8 cellular contexts compared by ENCODE assay signal in genomic region chr12:32896438-32897275, GRCh38. TPM values are rescaled to one million over a fixed set of nuclear protein-coding genes. Genes with fewer than 3 reads are reported as not detected.
A peak's percentile ranks its signal among the peaks of the same experiment; 100 is the strongest.
DNase-seq lines count a peak whose midpoint lies in the region; ATAC-seq and TF ChIP-seq lines count a peak whose summit lies in the region.

Gene PKP2, minus strand, starts transcription at chr12:32896777. Its CDS starts 46 bp downstream, at chr12:32896731.

- no peaks in the 10 kb centered on the region for H3K27me3 ChIP-seq in MM.1S (replicated peaks; ENCODE audit: insufficient read depth, low read length)

- H3K36me3 ChIP-seq in MM.1S (replicated peaks; ENCODE audit: insufficient read depth, low read length) (peaks cover 3% of the 10 kb centered on the region; the same call in 1 of the 2 replicates), mucosa of descending colon (ENCODE audit: low read depth) (no peaks in the 10 kb centered on the region)

- DNase-seq in DMS53 treated with DMSO at 0.1 percent for 48 hours (lab: John Stamatoyannopoulos, UW; ENCODE audit: unreplicated experiment) (peak; percentile 62), MM.1S (peak; percentile 91), activated B cell treated with CpG ODN at 0.5 μM for 24 hours (peak; percentile 16), epithelial cell of proximal tubule (ENCODE audit: low read depth) (no peak), mucosa of descending colon (peak; percentile 91 to 95 (median 94)), type B pancreatic cell (ENCODE audit: extremely low spot score, unreplicated experiment) (peak; percentile 85), HFFc6 (no peak)

- H3K36me3 Mint-ChIP-seq in activated B cell treated with CpG ODN at 0.5 μM for 24 hours (ENCODE audit: low read depth) (no peaks in the 10 kb centered on the region), type B pancreatic cell (peaks cover 22% of the 10 kb centered on the region), HFFc6 (ENCODE audit: low read depth) (no peaks in the 10 kb centered on the region)

- no peak for TF ChIP-seq CTCF in MM.1S (IDR thresholded peaks at IDR 0.05; ENCODE audit: low read length)
- no peak for TF ChIP-seq CTCF in activated B cell treated with CpG ODN at 0.5 μM for 24 hours (IDR thresholded peaks at IDR 0.05)
- TF ChIP-seq CTCF in epithelial cell of proximal tubule (conservative IDR thresholded peaks at IDR 0.05; ENCODE audit: low read depth, low read length) = no peak
- no peak for TF ChIP-seq CTCF in mucosa of descending colon (IDR thresholded peaks at IDR 0.05)
- no peak for TF ChIP-seq CTCF in type B pancreatic cell (conservative IDR thresholded peaks at IDR 0.05)
- TF ChIP-seq CTCF in HFFc6 (IDR thresholded peaks at IDR 0.05) = no peak

- CTCF ChIA-PET in activated B cell treated with CpG ODN at 0.5 μM for 24 hours (lab: Charles Lee) = no interaction called here

- H3K9me3 Mint-ChIP-seq in activated B cell treated with CpG ODN at 0.5 μM for 24 hours (no peaks in the 10 kb centered on the region), type B pancreatic cell (no peaks in the 10 kb centered on the region), HFFc6 (peaks cover 4% of the 10 kb centered on the region)

- peak within 1 kb of the TSS; percentile 77 for H2AFZ ChIP-seq in MM.1S (ENCODE audit: low read length)

- H4K20me1 ChIP-seq in MM.1S (ENCODE audit: insufficient read depth, low read length) = no peaks in the 10 kb centered on the region

- H3K4me3 Mint-ChIP-seq in activated B cell treated with CpG ODN at 0.5 μM for 24 hours (peak within 1 kb of the TSS; percentile 78), type B pancreatic cell (peak within 1 kb of the TSS; percentile 94), HFFc6 (no peak within 1 kb of the TSS)

- H3K4me2 ChIP-seq in MM.1S (ENCODE audit: low read depth, low read length) = peak within 1 kb of the TSS; percentile 97

- POLR2A ChIA-PET in activated B cell treated with CpG ODN at 0.5 μM for 24 hours (lab: Charles Lee) = no interaction called here

- H3K4me1 ChIP-seq in MM.1S (ENCODE audit: low read length) (peaks cover 44% of the 10 kb centered on the region), mucosa of descending colon (ENCODE audit: low read depth) (peaks cover 10% of the 10 kb centered on the region)

- peak within 1 kb of the TSS; percentile 94 for H3K9ac ChIP-seq in MM.1S (ENCODE audit: low read length)

- H3K9me3 ChIP-seq in MM.1S (replicated peaks; ENCODE audit: insufficient read depth, low read length) (no peaks in the 10 kb centered on the region), mucosa of descending colon (no peaks in the 10 kb centered on the region)

- peaks cover 12% of the 10 kb centered on the region for H3K4me1 Mint-ChIP-seq in activated B cell treated with CpG ODN at 0.5 μM for 24 hours
- peaks cover 16% of the 10 kb centered on the region for H3K4me1 Mint-ChIP-seq in type B pancreatic cell (ENCODE audit: unreplicated experiment)
- H3K4me1 Mint-ChIP-seq in HFFc6 (ENCODE audit: low read depth) = peaks cover 16% of the 10 kb centered on the region

- H3F3A ChIP-seq in MM.1S (ENCODE audit: insufficient read depth, low read length) = peaks cover 67% of the 10 kb centered on the region

- H3K27me3 Mint-ChIP-seq in activated B cell treated with CpG ODN at 0.5 μM for 24 hours = peaks cover 49% of the 10 kb centered on the region
- peaks cover 26% of the 10 kb centered on the region for H3K27me3 Mint-ChIP-seq in type B pancreatic cell
- peaks cover 12% of the 10 kb centered on the region for H3K27me3 Mint-ChIP-seq in HFFc6 (ENCODE audit: insufficient read depth)

- intact Hi-C loops in activated B cell treated with CpG ODN at 0.5 μM for 24 hours (cut with micrococcal nuclease) = loop anchor here (10.0 kb wide), 1 partner anchor 1128 kb away; the partner anchor contains the start of gene ALG10
- intact Hi-C loops in mucosa of descending colon (cut with DNase I, micrococcal nuclease) = no loop called here

- no peaks in the 10 kb centered on the region for H3K9me2 ChIP-seq in MM.1S (replicated peaks; ENCODE audit: insufficient read depth, low read length)

- peak; percentile 67 for ATAC-seq in GM21737 (IDR thresholded peaks at IDR 0.05; ENCODE audit: unreplicated experiment)
- ATAC-seq in activated B cell treated with CpG ODN at 0.5 μM for 24 hours (ENCODE audit: low read depth) = peak; percentile 83
- peak; percentile 78 for ATAC-seq in mucosa of descending colon

- H3K27ac Mint-ChIP-seq in activated B cell treated with CpG ODN at 0.5 μM for 24 hours (no peak within 1 kb of the TSS), type B pancreatic cell (peak within 1 kb of the TSS; percentile 97), HFFc6 (no peak within 1 kb of the TSS)

- H3K79me2 ChIP-seq in MM.1S (ENCODE audit: low read length) = peaks cover 48% of the 10 kb centered on the region

- peak within 1 kb of the TSS; percentile 88 for H3K27ac ChIP-seq in MM.1S (ENCODE audit: low read length)

- H3K4me3 ChIP-seq in MM.1S (ENCODE audit: low read length) = peak within 1 kb of the TSS; percentile 86
- peak within 1 kb of the TSS; percentile 68 for H3K4me3 ChIP-seq in epithelial cell of proximal tubule (ENCODE audit: low read depth, low read length)
- H3K4me3 ChIP-seq in mucosa of descending colon = peak within 1 kb of the TSS; percentile 67

RNA-seq across cellular contexts. Expression of gene PKP2, which starts in this region (rescaled TPM):
- not detected in 2 replicates for total RNA-seq in activated B cell treated with CpG ODN at 0.5 μM for 24 hours
- 6.5 and 13.4 TPM in 2 replicates for total RNA-seq in epithelial cell of proximal tubule
- 100 to 1,000 TPM in 2 of 3 donors, 10 to 100 TPM in 1; 85.0 to 189 (median 147) TPM for total RNA-seq in mucosa of descending colon
- total RNA-seq in type B pancreatic cell (ENCODE audit: low replicate concordance) = 29.5 and 116 TPM in 2 replicates
- under 1 TPM in 1 of 6 experiments, not detected in 5; 0.17 TPM for total RNA-seq in HFFc6 (2021; fragmentation: NEBNext Ultra II Directional; extraction: Animal tissue kit (Norgen Biotek cat#: 25700))

Comparison
In these comparisons a context has a peak if more than half of its experiments do, and no peak if none do; other contexts are left out.
1. Peak in DNase-seq and ATAC-seq in activated B cell treated with CpG ODN at 0.5 μM for 24 hours; RNA of the gene not detected or under 1 TPM.
2. DNase-seq: peak in DMS53 treated with DMSO at 0.1 percent for 48 hours (single experiment), MM.1S (single experiment), mucosa of descending colon (3 of 3) and type B pancreatic cell (single experiment); none in epithelial cell of proximal tubule (single experiment) and HFFc6 (single experiment).
3. Peak in every context shown above with its lines, with median percentiles within 50 percentile points of each other: ATAC-seq and H3K4me3 ChIP-seq.